In genomic region chr6:7770111-7770510, GRCh38 we compare ENCODE assay signal across 1 cellular context.
TF ChIP-seq lines count a peak whose summit lies in the region.

No MANE protein-coding gene starts in this region.

TF ChIP-seq in A549, 52 proteins besides CTCF, POLR2A, EP300 and RAD21 (continued from another document):
- TF ChIP-seq, protein P1, sequence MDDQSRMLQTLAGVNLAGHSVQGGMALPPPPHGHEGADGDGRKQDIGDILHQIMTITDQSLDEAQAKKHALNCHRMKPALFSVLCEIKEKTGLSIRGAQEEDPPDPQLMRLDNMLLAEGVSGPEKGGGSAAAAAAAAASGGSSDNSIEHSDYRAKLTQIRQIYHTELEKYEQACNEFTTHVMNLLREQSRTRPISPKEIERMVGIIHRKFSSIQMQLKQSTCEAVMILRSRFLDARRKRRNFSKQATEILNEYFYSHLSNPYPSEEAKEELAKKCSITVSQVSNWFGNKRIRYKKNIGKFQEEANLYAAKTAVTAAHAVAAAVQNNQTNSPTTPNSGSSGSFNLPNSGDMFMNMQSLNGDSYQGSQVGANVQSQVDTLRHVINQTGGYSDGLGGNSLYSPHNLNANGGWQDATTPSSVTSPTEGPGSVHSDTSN (IDR thresholded peaks at IDR 0.05): no peak
- no peak for TF ChIP-seq NR3C1 (IDR thresholded peaks at IDR 0.05)
- TF ChIP-seq BCL3 (IDR thresholded peaks at IDR 0.05): no peak
- TF ChIP-seq NPAS2 (CRISPR knock-in tag; IDR thresholded peaks at IDR 0.05; ENCODE audit: borderline replicate concordance): no peak
- TF ChIP-seq MAFK (IDR thresholded peaks at IDR 0.05; ENCODE audit: partially characterized antibody): no peak
- TF ChIP-seq HOXB13 (CRISPR knock-in tag; IDR thresholded peaks at IDR 0.05; ENCODE audit: low read depth): no peak
- no peak for TF ChIP-seq ELK1 (IDR thresholded peaks at IDR 0.05; ENCODE audit: low read depth, low read length)
- TF ChIP-seq POLR2AphosphoS2 (conservative IDR thresholded peaks at IDR 0.05; ENCODE audit: low read length): no peak
- no peak for TF ChIP-seq FOSL2 (IDR thresholded peaks at IDR 0.05)
- no peak for TF ChIP-seq FOSL2 (CRISPR knock-in tag; IDR thresholded peaks at IDR 0.05)
